14 cellular contexts compared by ENCODE assay signal in the genomic region with DNA sequence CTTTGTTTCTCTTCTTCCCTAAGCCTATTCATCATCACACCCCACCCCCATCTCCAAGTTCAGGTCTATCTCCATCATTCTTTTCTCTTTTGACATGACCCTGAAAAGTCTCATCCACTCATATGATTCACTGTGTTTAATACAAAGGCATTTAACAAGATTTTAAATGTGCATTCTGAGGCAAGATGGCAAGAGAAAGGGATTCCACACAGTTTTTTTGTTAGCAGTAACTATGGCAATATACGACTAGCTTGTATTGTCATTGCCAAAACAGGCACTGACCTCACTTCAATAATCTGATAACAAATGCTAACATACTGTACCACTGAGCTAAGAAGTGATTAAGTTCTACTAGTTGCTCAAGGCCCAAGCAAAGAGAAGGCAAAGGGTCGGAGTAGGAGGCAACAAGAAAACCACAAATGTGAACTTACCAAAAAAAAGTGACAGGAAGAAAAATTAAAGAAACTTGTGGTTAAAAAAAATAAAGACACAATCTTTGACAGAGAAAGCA. TPM values are rescaled to one million over a fixed set of nuclear protein-coding genes. Genes with fewer than 3 reads are reported as not detected.
A peak's percentile ranks its signal among the peaks of the same experiment; 100 is the strongest.
DNase-seq lines count a peak whose midpoint lies in the region; ATAC-seq and TF ChIP-seq lines count a peak whose summit lies in the region.
"Had no signal": no experiment of that assay in that cellular context is flagged by ENCODE, and none has a peak within 500 bp of the region (broad histone marks: within the 10 kb centered on the region; RNA-seq: fewer than 3 reads in every experiment).

No MANE protein-coding gene starts in this region.

- H3K27ac Mint-ChIP-seq in endothelial cell (ENCODE audit: unreplicated experiment) = peak overlapping the region; percentile 45
- H3K27ac Mint-ChIP-seq: activated CD8-positive, alpha-beta memory T cell treated with anti-CD3 and anti-CD28 coated beads, Interleukin-2, amount 10 ng/mL, durations not matched to agents 7 days and 5 days; nephron; T-cell had no signal

- no peaks in the 10 kb centered on the region for H3K27me3 ChIP-seq in trophoblast cell (ENCODE audit: insufficient read depth, low read length)

- no peak overlapping the region for H3K27ac ChIP-seq in trophoblast cell (ENCODE audit: low read depth, low read length)

- H4K8ac ChIP-seq in trophoblast cell (ENCODE audit: low read depth, low read length) = no peak overlapping the region

- H3K79me2 ChIP-seq in trophoblast cell (ENCODE audit: control insufficient read depth, insufficient read depth, low read length, poor library complexity) = no peaks in the 10 kb centered on the region

- H3K9ac ChIP-seq in trophoblast cell (ENCODE audit: low read length) = no peak overlapping the region

- no peaks in the 10 kb centered on the region for H3K4me1 ChIP-seq in trophoblast cell (ENCODE audit: control insufficient read depth in 1 of 2, insufficient read depth in 2 of 2, low read length in 2 of 2)

- peaks cover 9% of the 10 kb centered on the region for H3K4me1 Mint-ChIP-seq in endothelial cell (ENCODE audit: unreplicated experiment)
- H3K4me1 Mint-ChIP-seq: central memory CD8-positive, alpha-beta T cell had no signal

- no peak for ATAC-seq in HG03175 (IDR thresholded peaks at IDR 0.05; ENCODE audit: unreplicated experiment)
- ATAC-seq: activated CD8-positive, alpha-beta memory T cell treated with anti-CD3 and anti-CD28 coated beads, Interleukin-2, amount 10 ng/mL, durations not matched to agents 7 days and 5 days; T-cell had no signal

- no peak overlapping the region for H3K23ac ChIP-seq in trophoblast cell (ENCODE audit: low read length)

- no peak overlapping the region for H2BK5ac ChIP-seq in trophoblast cell (ENCODE audit: low read depth, low read length, poor library complexity)

- no peak overlapping the region for H3K14ac ChIP-seq in trophoblast cell (ENCODE audit: low read length)

- CTCF ChIA-PET in GM10248 (lab: Yijun Ruan, JAX) = interaction anchor here (1.4 kb wide), 1 partner anchor 62 kb away, joined by 3 read pairs; no protein-coding TSS in a partner anchor

- no peak overlapping the region for H3K4me3 ChIP-seq in trophoblast cell (ENCODE audit: low read depth, low read length)

- no peaks in the 10 kb centered on the region for H3K9me3 Mint-ChIP-seq in endothelial cell (ENCODE audit: unreplicated experiment)
- H3K9me3 Mint-ChIP-seq: central memory CD8-positive, alpha-beta T cell; nephron; T-cell had no signal

- no peaks in the 10 kb centered on the region for H3K36me3 ChIP-seq in trophoblast cell (ENCODE audit: control insufficient read depth in 1 of 2, insufficient read depth in 2 of 2, low read length in 2 of 2)

- POLR2A ChIA-PET in GM10248 (lab: Yijun Ruan, JAX) = no interaction called here

- no peaks in the 10 kb centered on the region for H3K9me3 ChIP-seq in trophoblast cell (ENCODE audit: insufficient read depth, low read depth, low read length)

- no peak overlapping the region for H3K4me3 Mint-ChIP-seq in endothelial cell (ENCODE audit: unreplicated experiment)
- H3K4me3 Mint-ChIP-seq: activated CD8-positive, alpha-beta memory T cell treated with anti-CD3 and anti-CD28 coated beads, Interleukin-2, amount 10 ng/mL, durations not matched to agents 7 days and 5 days; central memory CD8-positive, alpha-beta T cell; nephron; T-cell had no signal

- no peaks in the 10 kb centered on the region for H3K36me3 Mint-ChIP-seq in endothelial cell (ENCODE audit: low read depth, unreplicated experiment)
- H3K36me3 Mint-ChIP-seq: activated CD8-positive, alpha-beta memory T cell treated with anti-CD3 and anti-CD28 coated beads, Interleukin-2, amount 10 ng/mL, durations not matched to agents 7 days and 5 days; T-cell had no signal

- H3K4ac ChIP-seq in trophoblast cell (ENCODE audit: low read depth, low read length) = no peak overlapping the region

- H3K27me3 Mint-ChIP-seq in endothelial cell (ENCODE audit: unreplicated experiment) = no peaks in the 10 kb centered on the region

- H2AFZ ChIP-seq in trophoblast cell (ENCODE audit: insufficient read depth, low read length, poor library complexity) = no peak overlapping the region

- peak; percentile 43 for DNase-seq in ELR (ENCODE audit: low read depth)
- peak; percentile 37 to 48 for DNase-seq in NOMO-1 (lab: John Stamatoyannopoulos, UW; ENCODE audit: unreplicated experiment in 2 of 2)
- DNase-seq in endothelial cell (ENCODE audit: low spot score) = no peak
- DNase-seq in trophoblast cell = peak; percentile 73 to 94
- DNase-seq in NCI-H345 treated with DMSO at 0.1 percent for 48 hours (lab: John Stamatoyannopoulos, UW; ENCODE audit: unreplicated experiment) = no peak
- no peak for DNase-seq in OCI-M2 (lab: John Stamatoyannopoulos, UW; ENCODE audit: unreplicated experiment)
- no peak for DNase-seq in GM10248 (ENCODE audit: extremely low spot score)
- DNase-seq: activated CD8-positive, alpha-beta memory T cell treated with anti-CD3 and anti-CD28 coated beads, Interleukin-2, amount 10 ng/mL, durations not matched to agents 7 days and 5 days; hippocampal formation; NCI-H2227 treated with DMSO at 0.1 percent for 48 hours; T-cell had no signal

- no peak for TF ChIP-seq CTCF in endothelial cell (IDR thresholded peaks at IDR 0.05; ENCODE audit: unreplicated experiment)
- no peak for TF ChIP-seq CTCF in GM10248 (IDR thresholded peaks at IDR 0.05; ENCODE audit: control extremely low read depth, extremely low read depth, low read depth, missing control alignments)

- H2BK12ac ChIP-seq in trophoblast cell (ENCODE audit: low read length) = no peak overlapping the region

- WGBS in trophoblast cell (ENCODE audit: extremely low coverage, insufficient coverage, insufficient read length) = no CpG with 5 or more reads among the region's 2 CpGs

- H2BK120ac ChIP-seq in trophoblast cell (ENCODE audit: insufficient read depth, low read length, poor library complexity) = no peak overlapping the region

- no peak overlapping the region for H2AK5ac ChIP-seq in trophoblast cell (ENCODE audit: low read length)

- no peak overlapping the region for H3K4me2 ChIP-seq in trophoblast cell (ENCODE audit: low read length)

- no peaks in the 10 kb centered on the region for H3K79me1 ChIP-seq in trophoblast cell (ENCODE audit: low read length)

- H4K12ac ChIP-seq in trophoblast cell (ENCODE audit: low read depth, low read length) = no peak overlapping the region

- no peak overlapping the region for H3K18ac ChIP-seq in trophoblast cell (ENCODE audit: low read length)

- H4K91ac ChIP-seq in trophoblast cell (ENCODE audit: low read depth, low read length) = no peak overlapping the region

RNA-seq across cellular contexts. Expression of gene FBN1, which starts 53.2 kb away (rescaled TPM):
- total RNA-seq in endothelial cell (ENCODE audit: unreplicated experiment) = 54.0 TPM
- polyA plus RNA-seq in trophoblast cell (2013) = 4.4 and 5.3 TPM in 2 replicates

Comparison
In these comparisons a context has a peak if more than half of its experiments do, and no peak if none do; other contexts are left out.
1. DNase-seq: peak in ELR (single experiment), NOMO-1 (2 of 2) and trophoblast cell (2 of 2); none in endothelial cell (single experiment), NCI-H345 treated with DMSO at 0.1 percent for 48 hours (single experiment), OCI-M2 (single experiment) and GM10248 (single experiment).